In genomic region chr2:134657650-134658250, GRCh38 we compare ENCODE assay signal across 9 cellular contexts.
DNase-seq lines count a peak whose midpoint lies in the region; ATAC-seq and TF ChIP-seq lines count a peak whose summit lies in the region.
"Had no signal": no experiment of that assay in that cellular context is flagged by ENCODE, and none has a peak within 500 bp of the region (broad histone marks: within the 10 kb centered on the region; RNA-seq: fewer than 3 reads in every experiment).

No MANE protein-coding gene starts in this region.

- H3K4me1 ChIP-seq in GM23338 (ENCODE audit: insufficient read depth), result 0 out of 2 replicates have a peak, but pooled peaks cover 3% of the 10 kb centered on the region
- H3K4me1 ChIP-seq: esophagus muscularis mucosa had no signal

- no peak overlapping the region for H3K27ac Mint-ChIP-seq in CD4-positive, alpha-beta T cell
- H3K27ac Mint-ChIP-seq in GM23338, result no peak overlapping the region

- H3K4me3 ChIP-seq in GM23338 (no peak overlapping the region), kidney epithelial cell (ENCODE audit: low read depth, low read length) (no peak overlapping the region)
- H3K4me3 ChIP-seq: esophagus muscularis mucosa had no signal

- H3K4me1 Mint-ChIP-seq in CD4-positive, alpha-beta T cell (ENCODE audit: low read depth), result peaks cover 38% of the 10 kb centered on the region
- H3K4me1 Mint-ChIP-seq in GM23338, result peaks cover 5% of the 10 kb centered on the region; the same call in 2 of the 3 replicates

- no peaks in the 10 kb centered on the region for H3K9me3 ChIP-seq in CD4-positive, alpha-beta T cell (ENCODE audit: control insufficient read depth, low read length)
- H3K9me3 ChIP-seq: esophagus muscularis mucosa had no signal

- peak; percentile 49 for TF ChIP-seq CTCF in CD4-positive, alpha-beta T cell (IDR thresholded peaks at IDR 0.05)
- TF ChIP-seq CTCF in GM23338 (conservative IDR thresholded peaks at IDR 0.05; ENCODE audit: low read depth in 2 of 2), result peak; percentile 82
- TF ChIP-seq CTCF in kidney epithelial cell (IDR thresholded peaks at IDR 0.05; ENCODE audit: insufficient read depth, low read length, poor library complexity, severe bottlenecking), result peak; percentile 56

- ATAC-seq in CD4-positive, alpha-beta T cell (ENCODE audit: poor library complexity), result no peak
- ATAC-seq in GM23338 (peak; percentile 79), HG02852 (IDR thresholded peaks at IDR 0.05; ENCODE audit: unreplicated experiment) (no peak)

- H3K9me3 Mint-ChIP-seq in CD4-positive, alpha-beta T cell, result peaks cover 2% of the 10 kb centered on the region
- H3K9me3 Mint-ChIP-seq in GM23338, result peaks cover 16% of the 10 kb centered on the region

- H3K9me2 ChIP-seq in GM23338 (ENCODE audit: insufficient read depth), result no peaks in the 10 kb centered on the region

- CTCF ChIA-PET in CD4-positive, alpha-beta T cell (lab: Charles Lee), result interaction anchor here (2.0 kb wide), 1 partner anchor 11 kb away, joined by 5 read pairs; no protein-coding TSS in a partner anchor
- CTCF ChIA-PET in HEK293T (lab: Yijun Ruan, JAX), result interaction anchor here (1.0 kb wide), 1 partner anchor 12 kb away, joined by 3 read pairs; no protein-coding TSS in a partner anchor

- no peaks in the 10 kb centered on the region for H3K27me3 Mint-ChIP-seq in CD4-positive, alpha-beta T cell
- H3K27me3 Mint-ChIP-seq in GM23338 (ENCODE audit: insufficient read depth, low read depth, poor library complexity), result peaks cover 2% of the 10 kb centered on the region

- H3K36me3 ChIP-seq in GM23338 (ENCODE audit: insufficient read depth) (no peaks in the 10 kb centered on the region), kidney epithelial cell (ENCODE audit: control insufficient read depth, insufficient read depth, low read length) (no peaks in the 10 kb centered on the region)
- H3K36me3 ChIP-seq: esophagus muscularis mucosa had no signal

- H4K20me1 ChIP-seq in GM23338 (replicated peaks; ENCODE audit: insufficient read depth), result no peaks in the 10 kb centered on the region

- no peaks in the 10 kb centered on the region for H3F3A ChIP-seq in GM23338 (replicated peaks; ENCODE audit: low read depth)

- H3K27ac ChIP-seq in CD4-positive, alpha-beta T cell (ENCODE audit: low read depth, low read length), result no peak overlapping the region
- H3K27ac ChIP-seq in GM23338 (ENCODE audit: low read depth), result no peak overlapping the region
- H3K27ac ChIP-seq: esophagus muscularis mucosa had no signal

- H3K79me2 ChIP-seq in GM23338 (replicated peaks; ENCODE audit: insufficient read depth), result no peaks in the 10 kb centered on the region

- H2AFZ ChIP-seq in GM23338, result no peak overlapping the region

- H3K36me3 Mint-ChIP-seq in CD4-positive, alpha-beta T cell (ENCODE audit: low read depth), result peaks cover 5% of the 10 kb centered on the region
- peaks cover 11% of the 10 kb centered on the region; the same call in 2 of the 3 replicates for H3K36me3 Mint-ChIP-seq in GM23338 (ENCODE audit: low read depth)

- DNase-seq in CD4-positive, alpha-beta T cell, result no peak
- DNase-seq in GM23338 (ENCODE audit: low spot score), result peak; percentile 81
- DNase-seq in activated CD4-positive, alpha-beta T cell treated with anti-CD3 and anti-CD28 coated beads for 4 hours, result peak; percentile 28 to 39
- DNase-seq in kidney epithelial cell (ENCODE audit: low read depth), result no peak
- DNase-seq in NCI-H2029 treated with DMSO at 0.1 percent for 48 hours (lab: John Stamatoyannopoulos, UW), result no peak
- DNase-seq in HEK293T (ENCODE audit: extremely low spot score), result no peak
- DNase-seq in NCI-H2029 (lab: John Stamatoyannopoulos, UW), result no peak

- POLR2A ChIA-PET in CD4-positive, alpha-beta T cell (lab: Charles Lee), result interaction anchor here (0.8 to 1.8 kb wide), 3 partner anchors 8 to 13 kb away, joined by 4 to 5 read pairs (median 5); no protein-coding TSS in a partner anchor
- POLR2A ChIA-PET in HEK293T (lab: Yijun Ruan, JAX), result no interaction called here

- intact Hi-C loops in CD4-positive, alpha-beta T cell (cut with DNase I, micrococcal nuclease), result loop anchor here in 1 of 2 experiments (5.0 kb wide), 2 partner anchors 35 to 240 kb away; no protein-coding TSS in a partner anchor

- H3K4me3 Mint-ChIP-seq in CD4-positive, alpha-beta T cell, result no peak overlapping the region
- no peak overlapping the region for H3K4me3 Mint-ChIP-seq in GM23338

- H3K27me3 ChIP-seq in CD4-positive, alpha-beta T cell (ENCODE audit: control insufficient read depth, insufficient read depth, low read length), result no peaks in the 10 kb centered on the region
- H3K27me3 ChIP-seq in GM23338 (ENCODE audit: insufficient read depth) (no peaks in the 10 kb centered on the region), kidney epithelial cell (ENCODE audit: control insufficient read depth, insufficient read depth, low read length) (no peaks in the 10 kb centered on the region)

- no peak overlapping the region for H3K4me2 ChIP-seq in GM23338

TF ChIP-seq in GM23338, 12 proteins besides CTCF, POLR2A, EP300 and RAD21:
- TF ChIP-seq STAT1 (IDR thresholded peaks at IDR 0.05; ENCODE audit: unreplicated experiment) (no peak), EZH2 (IDR thresholded peaks at IDR 0.05; ENCODE audit: low read depth, unreplicated experiment) (no peak)

TF ChIP-seq in HEK293T, 16 proteins besides CTCF, POLR2A, EP300 and RAD21:
- TF ChIP-seq CTBP1 (IDR thresholded peaks at IDR 0.05; ENCODE audit: borderline replicate concordance) (no peak), BHLHE40 (IDR thresholded peaks at IDR 0.05; ENCODE audit: borderline replicate concordance) (no peak), FOXK2 (IDR thresholded peaks at IDR 0.05) (no peak), FOXA1 (IDR thresholded peaks at IDR 0.05) (no peak)

Comparison
In these comparisons a context has a peak if more than half of its experiments do, and no peak if none do; other contexts are left out.
1. DNase-seq: peak in GM23338 (single experiment) and activated CD4-positive, alpha-beta T cell treated with anti-CD3 and anti-CD28 coated beads for 4 hours (2 of 2); none in CD4-positive, alpha-beta T cell (0 of 10), kidney epithelial cell (single experiment), NCI-H2029 treated with DMSO at 0.1 percent for 48 hours (single experiment), HEK293T (single experiment) and NCI-H2029 (single experiment).
2. Peak in every context shown above with its lines, with median percentiles within 50 percentile points of each other: CTCF ChIP-seq.